In genomic region chr17:22695228-22695619, GRCh38 we compare ENCODE assay signal across 1 cellular context.
TF ChIP-seq lines count a peak whose summit lies in the region.

No MANE protein-coding gene starts in this region.

TF ChIP-seq in K562, 482 proteins besides CTCF, POLR2A, EP300 and RAD21 (continued from another document):
- TF ChIP-seq SNAPC5 (CRISPR knock-in tag; IDR thresholded peaks at IDR 0.05) (no peak), SNIP1 (IDR thresholded peaks at IDR 0.05; ENCODE audit: low read depth) (no peak), ZNF24 (IDR thresholded peaks at IDR 0.05) (no peak), ZNF239 (CRISPR knock-in tag; IDR thresholded peaks at IDR 0.05) (no peak), HDGF (IDR thresholded peaks at IDR 0.05) (no peak)
